9 cellular contexts compared by ENCODE assay signal in the genomic region with DNA sequence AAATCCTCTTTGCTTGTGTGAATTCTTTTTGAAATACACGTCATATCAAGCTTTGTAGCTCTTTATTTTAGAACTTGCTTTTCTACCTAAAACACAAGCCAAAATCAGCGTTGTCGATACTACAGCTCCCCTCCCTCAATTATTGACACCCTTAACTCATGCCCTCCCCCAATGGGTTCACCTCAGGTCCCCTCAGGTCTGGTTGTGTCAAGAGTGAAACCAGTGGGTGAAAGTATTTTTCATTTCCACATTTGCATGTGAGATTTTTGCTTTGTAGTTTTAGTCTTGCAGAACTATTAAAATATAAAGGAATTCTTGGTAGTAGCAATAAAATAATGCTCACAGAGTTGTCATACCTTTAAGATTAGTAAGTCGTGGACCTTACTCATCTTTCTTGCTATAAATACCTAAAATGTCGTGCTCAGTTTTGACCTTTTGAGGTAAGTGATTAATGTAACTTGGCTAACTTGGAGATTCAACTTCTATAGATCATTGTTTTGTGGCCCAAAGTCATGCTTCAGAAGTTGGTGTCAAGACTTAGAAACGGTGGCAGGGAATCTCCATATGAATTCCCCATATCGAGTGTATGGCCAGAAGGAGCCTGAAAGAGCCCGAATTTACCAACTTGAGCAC. TPM values are rescaled to one million over a fixed set of nuclear protein-coding genes. Genes with fewer than 3 reads are reported as not detected.
DNase-seq lines count a peak whose midpoint lies in the region; ATAC-seq, FAIRE-seq and TF ChIP-seq lines count a peak whose summit lies in the region.
"Had no signal": no experiment of that assay in that cellular context is flagged by ENCODE, and none has a peak within 500 bp of the region (broad histone marks: within the 10 kb centered on the region; RNA-seq: fewer than 3 reads in every experiment).

No MANE protein-coding gene starts in this region.

- no peak overlapping the region for H2AFZ ChIP-seq in K562 (ENCODE audit: low read depth, low read length)
- no peak overlapping the region for H2AFZ ChIP-seq in osteoblast (ENCODE audit: low read length)

- peak; percentile 12 for DNase-seq in activated CD4-positive, alpha-beta T cell treated with anti-CD3 and anti-CD28 coated beads for 48 hours
- no peak for DNase-seq in activated CD4-positive, alpha-beta T cell treated with anti-CD3 and anti-CD28 coated beads, Interleukin-2, amount 50 U/mL, for 4 hours
- peak in 1 of 4 experiments; percentile 13 for DNase-seq in K562 (ENCODE audit: extremely low read depth in 1 of 4, low spot score in 3 of 4)
- peak; percentile 26 for DNase-seq in osteoblast (ENCODE audit: insufficient read length, low spot score, missing footprints)
- DNase-seq in WERI-Rb-1: no peak
- DNase-seq in upper lobe of left lung: no peak

- H3K27me3 ChIP-seq in K562 (ENCODE audit: control insufficient read depth in 2 of 2, insufficient read depth in 2 of 2, low read length in 2 of 2) (peaks cover 1 to 13% of the 10 kb centered on the region in 2 experiments; a peak in 3 of 5 replicates), osteoblast (ENCODE audit: insufficient read depth, low read length) (peaks cover 2% of the 10 kb centered on the region), WERI-Rb-1 (ENCODE audit: insufficient read depth, low read depth, severe bottlenecking) (no peaks in the 10 kb centered on the region), upper lobe of left lung (no peaks in the 10 kb centered on the region)

- FAIRE-seq in K562 (lab: Jason Lieb, UNC): no peak
- FAIRE-seq: colon had no signal

- POLR2A ChIA-PET in K562 (lab: Yijun Ruan, JAX): interaction anchor here (0.8 to 1.2 kb wide), 4 partner anchors 10 to 34 kb away, joined by 3 to 4 read pairs (median 3); no protein-coding TSS in a partner anchor

- peak overlapping the region; percentile 86 for H3K4me3 ChIP-seq in K562
- H3K4me3 ChIP-seq in osteoblast (ENCODE audit: insufficient read depth, low read length): peak overlapping the region; percentile 81
- no peak overlapping the region for H3K4me3 ChIP-seq in WERI-Rb-1 (ENCODE audit: low read depth, low read length)
- H3K4me3 ChIP-seq in upper lobe of left lung: no peak overlapping the region

- TF ChIP-seq EP300 in K562 (IDR thresholded peaks at IDR 0.05; ENCODE audit: low read length): no peak
- TF ChIP-seq EP300 in upper lobe of left lung (IDR thresholded peaks at IDR 0.05): no peak

- H3K79me2 ChIP-seq in K562 (ENCODE audit: control insufficient read depth, insufficient read depth, low read length) (peaks cover 42% of the 10 kb centered on the region), osteoblast (ENCODE audit: insufficient read depth, low read length) (peaks cover 17% of the 10 kb centered on the region)

- WGBS in K562 (ENCODE audit: insufficient coverage, low coverage, missing lambda C conversion rate): 44% methylated on average over 8 of the region's 8 CpGs
- WGBS in upper lobe of left lung, 2 donors: 81 to 86% methylated on average over 8 of the region's 8 CpGs

- peak overlapping the region; percentile 91 for H3K4me2 ChIP-seq in K562 (ENCODE audit: insufficient read depth, low read length)
- peak overlapping the region; percentile 100 for H3K4me2 ChIP-seq in osteoblast (ENCODE audit: insufficient read depth, low read length)

- peak; percentile 41 for ATAC-seq in HG03378 (IDR thresholded peaks at IDR 0.05; ENCODE audit: unreplicated experiment)
- no peak for ATAC-seq in K562
- no peak for ATAC-seq in GM18505 (IDR thresholded peaks at IDR 0.05; ENCODE audit: unreplicated experiment)
- ATAC-seq in upper lobe of left lung (ENCODE audit: low FRiP score in 2 of 2): no peak

- H3K4me1 ChIP-seq in K562 (replicated peaks in 1 of 2; ENCODE audit: control insufficient read depth in 2 of 2, insufficient read depth in 2 of 2, low read length in 2 of 2) (peaks cover 7 to 11% of the 10 kb centered on the region in 2 experiments; a peak in 3 of 5 replicates), osteoblast (ENCODE audit: insufficient read depth, low read length) (peaks cover 21% of the 10 kb centered on the region), upper lobe of left lung (peaks cover 9 to 18% (median 15%) of the 10 kb centered on the region in 4 donors)

- no peak for TF ChIP-seq RAD21 in K562 (CRISPR knock-in tag; conservative IDR thresholded peaks at IDR 0.05 in 1 of 2, IDR thresholded peaks at IDR 0.05 in 1 of 2)

- TF ChIP-seq POLR2A in K562 (conservative IDR thresholded peaks at IDR 0.05) (no peak), GM18505 (IDR thresholded peaks at IDR 0.05; ENCODE audit: borderline replicate concordance, extremely low read depth, insufficient read depth, insufficient read length) (no peak), upper lobe of left lung (IDR thresholded peaks at IDR 0.05) (no peak)

- in situ Hi-C loops in K562 (cut with MboI): no loop called here

- peak overlapping the region; percentile 28 to 76; a peak in 3 of 4 replicates for H3K9ac ChIP-seq in K562 (ENCODE audit: insufficient read depth in 1 of 2, low read depth in 2 of 2, low read length in 2 of 2)

- H3K9me1 ChIP-seq in K562 (ENCODE audit: control insufficient read depth, insufficient read depth, low read length): no peaks in the 10 kb centered on the region

- H4K20me1 ChIP-seq in K562 (replicated peaks; ENCODE audit: control insufficient read depth, insufficient read depth, low read length) (no peaks in the 10 kb centered on the region), osteoblast (ENCODE audit: insufficient read depth, low read length) (peaks cover 4% of the 10 kb centered on the region)

- CTCF ChIA-PET in K562 (lab: Yijun Ruan, JAX; ENCODE audit: low intra/inter-chr PET ratio): no interaction called here

- intact Hi-C loops in K562 (cut with micrococcal nuclease): no loop called here

- BruUV-seq in K562 (replicated peaks; lab: Mats Ljungman, UMichigan): no TSS peak

- peaks cover 11% of the 10 kb centered on the region for H3K36me3 ChIP-seq in K562 (ENCODE audit: control insufficient read depth, insufficient read depth, low read length)
- H3K36me3 ChIP-seq in osteoblast (ENCODE audit: insufficient read depth, low read length): no peaks in the 10 kb centered on the region
- no peaks in the 10 kb centered on the region; the same call in 1 of the 2 replicates for H3K36me3 ChIP-seq in WERI-Rb-1
- H3K36me3 ChIP-seq in upper lobe of left lung: no peaks in the 10 kb centered on the region

- peak overlapping the region; percentile 92; the same call in 2 of the 3 replicates for H3K27ac ChIP-seq in K562 (ENCODE audit: extremely low read depth, low read depth, low read length)
- H3K27ac ChIP-seq in osteoblast (ENCODE audit: low read depth, low read length): peak overlapping the region; percentile 86
- no peak overlapping the region for H3K27ac ChIP-seq in WERI-Rb-1
- H3K27ac ChIP-seq in upper lobe of left lung: no peak overlapping the region

- TF ChIP-seq CTCF in K562 (IDR thresholded peaks at IDR 0.05 in 2 of 3, conservative IDR thresholded peaks at IDR 0.05 in 1 of 3; ENCODE audit: insufficient read depth in 2 of 3, low read depth in 1 of 3, low read length in 3 of 3) (no peak), osteoblast (IDR thresholded peaks at IDR 0.05; ENCODE audit: extremely low read depth, low read depth, low read length) (no peak), WERI-Rb-1 (IDR thresholded peaks at IDR 0.05; ENCODE audit: low read depth, low read length) (no peak), upper lobe of left lung (IDR thresholded peaks at IDR 0.05) (no peak)

- H3K9me3 ChIP-seq in K562 (replicated peaks; ENCODE audit: control insufficient read depth, insufficient read depth, low read depth, low read length): no peaks in the 10 kb centered on the region
- no peaks in the 10 kb centered on the region for H3K9me3 ChIP-seq in osteoblast (ENCODE audit: low read depth, low read length)
- no peaks in the 10 kb centered on the region for H3K9me3 ChIP-seq in WERI-Rb-1 (ENCODE audit: severe bottlenecking)
- H3K9me3 ChIP-seq in upper lobe of left lung: no peaks in the 10 kb centered on the region

TF ChIP-seq in K562, 482 proteins besides CTCF, POLR2A, EP300 and RAD21 (continues in another document):
- TF ChIP-seq, protein P1, sequence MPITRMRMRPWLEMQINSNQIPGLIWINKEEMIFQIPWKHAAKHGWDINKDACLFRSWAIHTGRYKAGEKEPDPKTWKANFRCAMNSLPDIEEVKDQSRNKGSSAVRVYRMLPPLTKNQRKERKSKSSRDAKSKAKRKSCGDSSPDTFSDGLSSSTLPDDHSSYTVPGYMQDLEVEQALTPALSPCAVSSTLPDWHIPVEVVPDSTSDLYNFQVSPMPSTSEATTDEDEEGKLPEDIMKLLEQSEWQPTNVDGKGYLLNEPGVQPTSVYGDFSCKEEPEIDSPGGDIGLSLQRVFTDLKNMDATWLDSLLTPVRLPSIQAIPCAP (CRISPR knock-in tag; IDR thresholded peaks at IDR 0.05; ENCODE audit: borderline replicate concordance): no peak
- no peak for TF ChIP-seq EP400 (IDR thresholded peaks at IDR 0.05)
- TF ChIP-seq PTTG1 (tag; IDR thresholded peaks at IDR 0.05; ENCODE audit: low read depth): no peak
- no peak for TF ChIP-seq TRIM28 (IDR thresholded peaks at IDR 0.05)

RNA-seq across cellular contexts. Expression of a gene that starts 1.7 kb away (rescaled TPM):
- total RNA-seq in K562 (2011; cell fraction: chromatin; rRNA removed; ENCODE audit: low replicate concordance): 64.2 and 84.6 TPM in 2 replicates
- total RNA-seq in K562 (2011; cell fraction: nucleolus; rRNA removed): 34.0 and 34.7 TPM in 2 replicates
- total RNA-seq in K562 (2011; cell fraction: nucleoplasm; rRNA removed): 55.1 and 61.2 TPM in 2 replicates
- total RNA-seq in K562 (2014; rRNA removed) (11.4 and 12.4 TPM in 2 replicates), K562 (2014; rRNA removed; fragmentation: Illumina TruSeq; extraction: Trizol) (19.7 and 21.3 TPM in 2 replicates), K562 (2015; rRNA removed; fragmentation: Illumina TruSeq; extraction: Trizol) (17.8 and 19.7 TPM in 2 replicates), K562 (2021) (24.4 and 24.8 TPM in 2 replicates), osteoblast (8.5 and 9.0 TPM in 2 replicates), upper lobe of left lung (10 to 100 TPM in 2 of 6 donors, 1 to 10 TPM in 4; 3.1 to 22.0 (median 7.4) TPM)
- polyA plus RNA-seq in K562 (2011; rRNA removed) (17.5 and 30.8 TPM in 2 replicates), K562 (2014; fragmentation: Illumina TruSeq; extraction: Trizol) (24.8 and 25.7 TPM in 2 replicates), K562 (2014; fragmentation: Nextera tagmentation; extraction: Ambion mirVana) (1 to 10 TPM; 5.0 to 5.4 TPM), K562 (2014; rRNA removed) (24.1 and 28.6 TPM in 2 replicates)
- 18.8 and 22.4 TPM in 2 replicates for polyA plus RNA-seq in K562 (2011; cell fraction: cytosol; rRNA removed)
- polyA plus RNA-seq in K562 (2011; cell fraction: nucleus; rRNA removed): 25.9 and 29.1 TPM in 2 replicates
- polyA plus RNA-seq in K562 (2012): 9.8 and 16.1 TPM in 2 replicates
- polyA minus RNA-seq in K562 (2011; rRNA and poly(A)+ RNA removed): 33.8 and 39.2 TPM in 2 replicates
- polyA minus RNA-seq in K562 (2011; cell fraction: cytosol; rRNA and poly(A)+ RNA removed): 9.5 and 14.7 TPM in 2 replicates
- 32.0 and 32.6 TPM in 2 replicates for polyA minus RNA-seq in K562 (2011; cell fraction: nucleus; rRNA and poly(A)+ RNA removed)

Comparison
In these comparisons a context has a peak if more than half of its experiments do, and no peak if none do; other contexts are left out.
1. DNase-seq: peak in activated CD4-positive, alpha-beta T cell treated with anti-CD3 and anti-CD28 coated beads for 48 hours (single experiment) and osteoblast (single experiment); none in activated CD4-positive, alpha-beta T cell treated with anti-CD3 and anti-CD28 coated beads, Interleukin-2, amount 50 U/mL, for 4 hours (0 of 2), WERI-Rb-1 (single experiment) and upper lobe of left lung (0 of 2).
2. H3K27ac ChIP-seq: peak in K562 (single experiment) and osteoblast (single experiment); none in WERI-Rb-1 (single experiment) and upper lobe of left lung (0 of 4).
3. H3K4me3 ChIP-seq: peak in K562 (single experiment) and osteoblast (single experiment); none in WERI-Rb-1 (single experiment) and upper lobe of left lung (0 of 4).